8 cellular contexts compared by ENCODE assay signal in the genomic region with DNA sequence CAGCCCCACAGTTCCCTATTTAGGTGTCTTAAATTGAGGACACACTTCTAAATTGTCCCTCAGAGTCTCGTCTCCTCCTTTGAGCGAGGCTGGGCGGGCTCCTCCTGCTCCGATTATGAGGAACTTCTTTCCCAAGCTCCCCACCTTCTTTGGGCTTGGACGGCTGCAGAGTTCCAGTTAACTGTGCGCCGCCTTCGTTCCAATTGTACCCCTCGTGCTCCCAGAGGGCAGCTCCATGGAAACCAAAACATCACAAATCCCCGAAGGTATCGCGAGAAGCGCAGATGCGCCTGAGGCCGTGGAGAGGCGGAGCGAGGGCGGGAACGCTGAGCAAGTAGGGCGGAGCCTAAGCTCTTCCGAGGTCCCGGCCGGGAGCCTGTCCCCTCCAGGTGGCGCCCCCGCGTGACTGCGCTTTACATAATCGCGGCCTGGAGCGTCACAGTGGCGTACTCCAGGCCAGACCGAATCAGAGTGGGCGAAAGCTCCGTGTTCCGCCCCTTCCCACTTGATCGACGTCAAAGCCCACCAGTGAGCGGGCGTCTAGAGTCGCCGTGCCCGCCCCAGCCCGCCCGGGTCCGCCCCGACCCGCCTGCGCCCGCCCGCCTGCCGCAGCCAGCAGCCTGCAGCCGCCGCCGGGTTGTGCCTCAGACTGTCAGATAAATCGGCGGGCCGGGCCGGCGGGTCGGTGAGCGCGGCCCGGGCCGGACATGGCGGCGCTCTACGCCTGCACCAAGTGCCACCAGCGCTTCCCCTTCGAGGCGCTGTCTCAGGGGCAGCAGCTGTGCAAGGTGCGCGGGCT. TPM values are rescaled to one million over a fixed set of nuclear protein-coding genes. Genes with fewer than 3 reads are reported as not detected.
DNase-seq lines count a peak whose midpoint lies in the region; ATAC-seq and TF ChIP-seq lines count a peak whose summit lies in the region.

A gene (plus strand): TSS at position 588 of the 799 bp plus-strand sequence. CDS start 120 bp downstream, at position 708.

- DNase-seq in EL = peak; percentile 99
- peak; percentile 100 for DNase-seq in GM23338 (ENCODE audit: low spot score)
- DNase-seq in LHCN-M2 (ENCODE audit: low read depth) = peak; percentile 99
- peak; percentile 98 for DNase-seq in RPMI7951 (ENCODE audit: low read depth)
- DNase-seq in activated T-helper 1 cell treated with anti-CD3 and anti-CD28 coated beads, Interleukin-2, amount 50 U/mL, for 16 hours (ENCODE audit: low read depth in 1 of 2, low spot score in 1 of 2) = peak; percentile 98 to 99
- peak; percentile 99 for DNase-seq in fibroblast of gingiva (ENCODE audit: low read depth)
- DNase-seq in naive B cell = peak; percentile 100

- H3K79me2 ChIP-seq in GM23338 (replicated peaks; ENCODE audit: insufficient read depth) = 0 out of 2 replicates have a peak, but pooled peaks cover 6% of the 10 kb centered on the region

- no peaks in the 10 kb centered on the region for H3K9me2 ChIP-seq in GM23338 (ENCODE audit: insufficient read depth)

- no peaks in the 10 kb centered on the region for H4K20me1 ChIP-seq in GM23338 (replicated peaks; ENCODE audit: insufficient read depth)

- peak; percentile 94 for ATAC-seq in GM23338
- peak; percentile 85 to 88 for ATAC-seq in naive B cell (ENCODE audit: low read depth in 2 of 2)
- peak; percentile 98 for ATAC-seq in stimulated activated memory B cell treated with anti-CD40 and anti-IgM and Interleukin-4, amounts not matched to agents 10 μg/mL and 1 μg/mL and 100 μg/mL, for 72 hours

- H3K27me3 Mint-ChIP-seq in GM23338 (ENCODE audit: insufficient read depth, low read depth, poor library complexity) (peaks cover 12% of the 10 kb centered on the region), naive B cell (no peaks in the 10 kb centered on the region)
- H3K27me3 Mint-ChIP-seq in stimulated activated memory B cell treated with anti-CD40 and anti-IgM and Interleukin-4, amounts not matched to agents 10 μg/mL and 1 μg/mL and 100 μg/mL, for 72 hours = no peaks in the 10 kb centered on the region

- H3K9me3 Mint-ChIP-seq in GM23338 = no peaks in the 10 kb centered on the region
- H3K9me3 Mint-ChIP-seq in naive B cell = no peaks in the 10 kb centered on the region
- no peaks in the 10 kb centered on the region for H3K9me3 Mint-ChIP-seq in stimulated activated memory B cell treated with anti-CD40 and anti-IgM and Interleukin-4, amounts not matched to agents 10 μg/mL and 1 μg/mL and 100 μg/mL, for 72 hours

- peak within 1 kb of the TSS; percentile 93 for H3K4me2 ChIP-seq in GM23338

- H3K36me3 ChIP-seq in GM23338 (ENCODE audit: insufficient read depth) = no peaks in the 10 kb centered on the region

- peak within 1 kb of the TSS; percentile 94 for H3K4me3 ChIP-seq in GM23338

- H3K27ac ChIP-seq in GM23338 (ENCODE audit: low read depth) = peak within 1 kb of the TSS; percentile 89

- peaks cover 17% of the 10 kb centered on the region; the same call in 1 of the 2 replicates for H3K4me1 ChIP-seq in GM23338 (ENCODE audit: insufficient read depth)

- peaks cover 10% of the 10 kb centered on the region for H3K4me1 Mint-ChIP-seq in GM23338
- H3K4me1 Mint-ChIP-seq in naive B cell = peaks cover 11 to 36% (median 21%) of the 10 kb centered on the region in 3 donors
- peaks cover 18% of the 10 kb centered on the region for H3K4me1 Mint-ChIP-seq in stimulated activated memory B cell treated with anti-CD40 and anti-IgM and Interleukin-4, amounts not matched to agents 10 μg/mL and 1 μg/mL and 100 μg/mL, for 72 hours

- H3K27ac Mint-ChIP-seq in GM23338 = peak within 1 kb of the TSS; percentile 98
- peak within 1 kb of the TSS; percentile 96 to 100 (median 100) for H3K27ac Mint-ChIP-seq in naive B cell
- peak within 1 kb of the TSS; percentile 98 for H3K27ac Mint-ChIP-seq in stimulated activated memory B cell treated with anti-CD40 and anti-IgM and Interleukin-4, amounts not matched to agents 10 μg/mL and 1 μg/mL and 100 μg/mL, for 72 hours

- TF ChIP-seq CTCF in GM23338 (conservative IDR thresholded peaks at IDR 0.05; ENCODE audit: low read depth in 2 of 2) = peak in 1 of 2 experiments; percentile 65; a peak in 2 of 4 replicates

- peaks cover 16% of the 10 kb centered on the region; the same call in 1 of the 2 replicates for H3F3A ChIP-seq in GM23338 (replicated peaks; ENCODE audit: low read depth)

- no peaks in the 10 kb centered on the region for H3K27me3 ChIP-seq in GM23338 (ENCODE audit: insufficient read depth)

- peaks cover 3% of the 10 kb centered on the region; the same call in 1 of the 3 replicates for H3K36me3 Mint-ChIP-seq in GM23338 (ENCODE audit: low read depth)
- H3K36me3 Mint-ChIP-seq in naive B cell = peaks cover 0 to 9% of the 10 kb centered on the region in 2 donors
- H3K36me3 Mint-ChIP-seq in stimulated activated memory B cell treated with anti-CD40 and anti-IgM and Interleukin-4, amounts not matched to agents 10 μg/mL and 1 μg/mL and 100 μg/mL, for 72 hours = peaks cover 12% of the 10 kb centered on the region

- peak within 1 kb of the TSS; percentile 83 for H3K4me3 Mint-ChIP-seq in GM23338
- H3K4me3 Mint-ChIP-seq in naive B cell = peak within 1 kb of the TSS; percentile 79 to 98 (median 94)
- H3K4me3 Mint-ChIP-seq in stimulated activated memory B cell treated with anti-CD40 and anti-IgM and Interleukin-4, amounts not matched to agents 10 μg/mL and 1 μg/mL and 100 μg/mL, for 72 hours = peak within 1 kb of the TSS; percentile 95

- peak within 1 kb of the TSS; percentile 97 for H2AFZ ChIP-seq in GM23338

TF ChIP-seq in GM23338, 12 proteins besides CTCF, POLR2A, EP300 and RAD21 (continues in another document):
- TF ChIP-seq STAT1 (IDR thresholded peaks at IDR 0.05; ENCODE audit: unreplicated experiment) = no peak
- no peak for TF ChIP-seq EZH2 (IDR thresholded peaks at IDR 0.05; ENCODE audit: low read depth, unreplicated experiment)
- TF ChIP-seq, protein P1, sequence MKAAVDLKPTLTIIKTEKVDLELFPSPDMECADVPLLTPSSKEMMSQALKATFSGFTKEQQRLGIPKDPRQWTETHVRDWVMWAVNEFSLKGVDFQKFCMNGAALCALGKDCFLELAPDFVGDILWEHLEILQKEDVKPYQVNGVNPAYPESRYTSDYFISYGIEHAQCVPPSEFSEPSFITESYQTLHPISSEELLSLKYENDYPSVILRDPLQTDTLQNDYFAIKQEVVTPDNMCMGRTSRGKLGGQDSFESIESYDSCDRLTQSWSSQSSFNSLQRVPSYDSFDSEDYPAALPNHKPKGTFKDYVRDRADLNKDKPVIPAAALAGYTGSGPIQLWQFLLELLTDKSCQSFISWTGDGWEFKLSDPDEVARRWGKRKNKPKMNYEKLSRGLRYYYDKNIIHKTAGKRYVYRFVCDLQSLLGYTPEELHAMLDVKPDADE (IDR thresholded peaks at IDR 0.05) = no peak
- TF ChIP-seq EZH2phosphoT487 (IDR thresholded peaks at IDR 0.05; ENCODE audit: unreplicated experiment) = no peak
- TF ChIP-seq NANOG (IDR thresholded peaks at IDR 0.05; ENCODE audit: borderline replicate concordance) = no peak
- TF ChIP-seq ZNF114 (CRISPR knock-in tag; IDR thresholded peaks at IDR 0.05) = no peak
- peak; percentile 58; the same call in 1 of the 2 replicates for TF ChIP-seq POLR2AphosphoS5 (IDR thresholded peaks at IDR 0.05; ENCODE audit: low read depth)

RNA-seq across cellular contexts. Expression of the gene that starts here (rescaled TPM):
- 12.5 and 22.6 TPM in 2 replicates for total RNA-seq in GM23338 (2014; rRNA removed; shearing (Covaris generic))
- 12.7 and 13.8 TPM in 2 replicates for polyA plus RNA-seq in GM23338 (2016; fragmentation: Nextera tagmentation; extraction: Ambion mirVana)
- 11.5 and 15.1 TPM in 2 replicates for total RNA-seq in LHCN-M2 (2014; rRNA removed)
- 5.1 TPM for polyA plus RNA-seq in LHCN-M2 (2012)
- 12.1 and 16.7 TPM in 2 replicates for total RNA-seq in RPMI7951 (2014; rRNA removed; shearing (Covaris generic))
- polyA plus RNA-seq in naive B cell (ENCODE audit: low read depth in 6 of 6) = 10 to 100 TPM in 4 of 6 donors, 1 to 10 TPM in 2; 4.3 to 13.4 (median 10.9) TPM

Comparison
In these comparisons a context has a peak if more than half of its experiments do, and no peak if none do; other contexts are left out.
1. Peak in every context shown above with its lines: DNase-seq, ATAC-seq, H3K4me3 ChIP-seq and H3K27ac ChIP-seq.